1 cellular context compared by ENCODE assay signal in the genomic region with DNA sequence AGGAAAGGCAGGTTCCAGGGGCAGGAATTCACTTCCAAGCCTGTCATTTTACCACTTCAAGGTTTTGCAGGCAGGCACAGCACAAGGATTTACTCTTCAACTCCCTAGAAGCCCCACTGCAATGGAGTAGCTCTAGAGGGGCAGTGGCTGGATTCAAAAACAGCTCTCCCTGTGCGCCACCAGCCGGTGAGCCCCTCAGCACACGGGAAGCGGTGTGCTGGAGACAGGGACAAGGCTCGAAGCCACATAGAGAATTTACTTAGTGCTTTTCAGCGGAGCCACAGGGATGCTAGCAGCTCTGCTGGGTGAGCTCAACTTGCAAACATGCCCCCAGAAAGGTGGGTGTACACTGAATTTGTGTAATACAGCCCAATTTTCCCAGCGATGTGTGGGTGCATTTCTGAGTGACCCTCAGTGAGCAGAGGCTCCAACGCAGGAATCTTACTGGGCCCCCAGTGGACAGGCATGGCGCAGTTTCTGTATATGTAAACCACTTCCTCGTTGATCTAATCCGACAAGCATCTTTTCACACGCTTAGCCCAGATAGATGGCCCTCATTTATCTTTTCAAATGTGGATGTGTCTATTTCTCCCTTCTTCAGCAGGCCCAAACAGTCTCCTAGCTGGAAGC.
TF ChIP-seq lines count a peak whose summit lies in the region.

No MANE protein-coding gene starts in this region.

TF ChIP-seq in H1, 55 proteins besides CTCF, POLR2A, EP300 and RAD21:
- no peak for TF ChIP-seq YY1 (IDR thresholded peaks at IDR 0.05; ENCODE audit: low read depth, low read length)
- TF ChIP-seq ASH2L (IDR thresholded peaks at IDR 0.05; ENCODE audit: low read length) = no peak
- no peak for TF ChIP-seq GTF2F1 (IDR thresholded peaks at IDR 0.05; ENCODE audit: borderline replicate concordance, low read depth, low read length)
- no peak for TF ChIP-seq NRF1 (IDR thresholded peaks at IDR 0.05; ENCODE audit: low read depth, low read length)
- TF ChIP-seq PHF8 (conservative IDR thresholded peaks at IDR 0.05; ENCODE audit: low read depth, low read length) = no peak
- TF ChIP-seq BACH1 (IDR thresholded peaks at IDR 0.05; ENCODE audit: low read length) = no peak
- no peak for TF ChIP-seq SUZ12 (IDR thresholded peaks at IDR 0.05; ENCODE audit: low read length)
- TF ChIP-seq SIX5 (IDR thresholded peaks at IDR 0.05; ENCODE audit: low read depth, low read length) = no peak
